Comparison of ENCODE assay signal across 26 cellular contexts in the genomic region with DNA sequence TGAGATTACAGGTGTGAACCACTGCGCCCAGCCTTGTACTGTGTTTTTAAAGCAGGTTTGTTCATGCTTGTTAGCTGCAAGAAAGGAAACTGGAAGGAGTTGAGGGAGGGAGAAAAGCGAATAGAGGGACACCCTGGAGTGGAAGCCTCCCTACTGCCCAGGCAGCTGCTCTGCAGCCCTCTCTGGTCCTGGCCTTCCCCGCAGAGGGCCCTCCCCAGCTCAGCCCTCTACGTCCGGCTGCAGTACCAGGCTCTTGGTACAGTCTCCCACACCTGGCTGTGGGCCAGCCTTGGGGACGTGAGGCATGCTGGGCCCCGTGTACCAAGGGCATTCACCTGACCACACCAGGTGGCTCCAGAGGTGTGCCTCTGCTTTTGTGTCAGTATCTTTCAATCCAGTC.
DNase-seq lines count a peak whose midpoint lies in the region; ATAC-seq and TF ChIP-seq lines count a peak whose summit lies in the region.
"Had no signal": no experiment of that assay in that cellular context is flagged by ENCODE, and none has a peak within 500 bp of the region (broad histone marks: within the 10 kb centered on the region; RNA-seq: fewer than 3 reads in every experiment).

No MANE protein-coding gene starts in this region.

- H3K4me2 ChIP-seq in osteoblast (ENCODE audit: insufficient read depth, low read length): no peak overlapping the region

- H3K4me3 ChIP-seq in CD8-positive, alpha-beta memory T cell (ENCODE audit: low read length): no peak overlapping the region
- no peak overlapping the region for H3K4me3 ChIP-seq in osteoblast (ENCODE audit: insufficient read depth, low read length)
- H3K4me3 ChIP-seq in ascending aorta: no peak overlapping the region
- H3K4me3 ChIP-seq: esophagus muscularis mucosa, right lobe of liver, testis, vagina had no signal

- no peak overlapping the region for H3K27ac ChIP-seq in CD8-positive, alpha-beta memory T cell (ENCODE audit: low read depth, low read length)
- peak overlapping the region; percentile 39 for H3K27ac ChIP-seq in cingulate gyrus (ENCODE audit: low read depth, low read length)
- no peak overlapping the region for H3K27ac ChIP-seq in osteoblast (ENCODE audit: low read depth, low read length)
- no peak overlapping the region for H3K27ac ChIP-seq in ascending aorta
- H3K27ac ChIP-seq: 22Rv1, esophagus muscularis mucosa, foreskin keratinocyte, parathyroid adenoma, right lobe of liver, testis, vagina had no signal

- peaks cover 40 to 74% (median 53%) of the 10 kb centered on the region in 3 donors for H3K4me1 Mint-ChIP-seq in CD8-positive, alpha-beta memory T cell
- H3K4me1 Mint-ChIP-seq: activated B cell treated with CpG ODN at 0.5 μM for 24 hours, endodermal cell, nephron had no signal

- no peak overlapping the region for H2AFZ ChIP-seq in osteoblast (ENCODE audit: low read length)
- H2AFZ ChIP-seq: parathyroid adenoma had no signal

- H3K4me3 Mint-ChIP-seq in CD8-positive, alpha-beta memory T cell: no peak overlapping the region
- H3K4me3 Mint-ChIP-seq: activated B cell treated with CpG ODN at 0.5 μM for 24 hours; activated naive CD8-positive, alpha-beta T cell treated with anti-CD3 and anti-CD28 coated beads for 36 hours; CD14-positive monocyte; endodermal cell; nephron had no signal

- no peak for ATAC-seq in GM21529 (IDR thresholded peaks at IDR 0.05; ENCODE audit: unreplicated experiment)
- ATAC-seq: foreskin keratinocyte had no signal

- H3K79me2 ChIP-seq in osteoblast (ENCODE audit: insufficient read depth, low read length): peaks cover 89% of the 10 kb centered on the region
- H3K79me2 ChIP-seq: parathyroid adenoma had no signal

- H3K9me3 Mint-ChIP-seq in CD8-positive, alpha-beta memory T cell: no peaks in the 10 kb centered on the region
- H3K9me3 Mint-ChIP-seq: activated B cell treated with CpG ODN at 0.5 μM for 24 hours; activated naive CD8-positive, alpha-beta T cell treated with anti-CD3 and anti-CD28 coated beads for 36 hours; endodermal cell; nephron had no signal

- no peaks in the 10 kb centered on the region for H3K9me3 ChIP-seq in CD8-positive, alpha-beta memory T cell (ENCODE audit: low read length)
- no peaks in the 10 kb centered on the region for H3K9me3 ChIP-seq in osteoblast (ENCODE audit: low read depth, low read length)
- no peaks in the 10 kb centered on the region for H3K9me3 ChIP-seq in ascending aorta
- H3K9me3 ChIP-seq: esophagus muscularis mucosa, right lobe of liver, testis, vagina had no signal

- peaks cover 18% of the 10 kb centered on the region for H3K4me1 ChIP-seq in CD8-positive, alpha-beta memory T cell (ENCODE audit: insufficient read depth, low read length)
- no peaks in the 10 kb centered on the region for H3K4me1 ChIP-seq in osteoblast (ENCODE audit: insufficient read depth, low read length)
- H3K4me1 ChIP-seq in ascending aorta: peaks cover 0 to 13% of the 10 kb centered on the region in 2 donors
- H3K4me1 ChIP-seq: foreskin keratinocyte, parathyroid adenoma, right lobe of liver had no signal

- H3K27me3 Mint-ChIP-seq in CD8-positive, alpha-beta memory T cell: no peaks in the 10 kb centered on the region
- H3K27me3 Mint-ChIP-seq: activated B cell treated with CpG ODN at 0.5 μM for 24 hours; activated naive CD8-positive, alpha-beta T cell treated with anti-CD3 and anti-CD28 coated beads for 36 hours had no signal

- H4K20me1 ChIP-seq in osteoblast (ENCODE audit: insufficient read depth, low read length): peaks cover 45% of the 10 kb centered on the region

- H3K27me3 ChIP-seq in CD8-positive, alpha-beta memory T cell (ENCODE audit: insufficient read depth, low read length, poor library complexity, severe bottlenecking): no peaks in the 10 kb centered on the region
- no peaks in the 10 kb centered on the region for H3K27me3 ChIP-seq in osteoblast (ENCODE audit: insufficient read depth, low read length)
- no peaks in the 10 kb centered on the region for H3K27me3 ChIP-seq in ascending aorta
- H3K27me3 ChIP-seq: esophagus muscularis mucosa, foreskin keratinocyte, right lobe of liver, testis, vagina had no signal

- CTCF ChIA-PET in CD8-positive, alpha-beta memory T cell (lab: Charles Lee): interaction anchor here (5.3 to 6.1 kb wide), 2 partner anchors 12 to 25 kb away, joined by 25 to 38 read pairs; no protein-coding TSS in a partner anchor

- H3K27ac Mint-ChIP-seq in CD8-positive, alpha-beta memory T cell: peak overlapping the region in 5 of 8 donors; percentile 24 to 79 (median 66)
- H3K27ac Mint-ChIP-seq: activated B cell treated with CpG ODN at 0.5 μM for 24 hours, endodermal cell, nephron had no signal

- intact Hi-C loops in ascending aorta (cut with DNase I): no loop called here

- TF ChIP-seq CTCF in osteoblast (IDR thresholded peaks at IDR 0.05; ENCODE audit: extremely low read depth, low read depth, low read length): no peak
- TF ChIP-seq CTCF in ascending aorta (IDR thresholded peaks at IDR 0.05): no peak

- peaks cover 0 to 94% (median 14%) of the 10 kb centered on the region in 3 donors for H3K36me3 Mint-ChIP-seq in CD8-positive, alpha-beta memory T cell

- POLR2A ChIA-PET in CD8-positive, alpha-beta memory T cell (lab: Charles Lee): no interaction called here

- H3K36me3 ChIP-seq in CD8-positive, alpha-beta memory T cell (ENCODE audit: insufficient read depth, low read length): peaks cover 77% of the 10 kb centered on the region
- peaks cover 81% of the 10 kb centered on the region for H3K36me3 ChIP-seq in osteoblast (ENCODE audit: insufficient read depth, low read length)
- H3K36me3 ChIP-seq in ascending aorta: peaks cover 51 to 96% of the 10 kb centered on the region in 2 donors

- DNase-seq in NCI-H2029 (lab: John Stamatoyannopoulos, UW): peak; percentile 73
- DNase-seq in NCI-H2029 treated with DMSO at 0.1 percent for 48 hours (lab: John Stamatoyannopoulos, UW): no peak
- no peak for DNase-seq in CD8-positive, alpha-beta memory T cell
- peak; percentile 41 for DNase-seq in osteoblast (ENCODE audit: insufficient read length, low spot score, missing footprints)
- DNase-seq in ascending aorta (ENCODE audit: low spot score in 2 of 2): no peak
- no peak for DNase-seq in midbrain (lab: John Stamatoyannopoulos, UW)
- DNase-seq: activated B cell treated with CpG ODN at 0.5 μM for 24 hours; activated CD4-positive, alpha-beta T cell treated with anti-CD3 and anti-CD28 coated beads, Interleukin-2, amount 50 U/mL, for 4 hours; activated effector memory CD4-positive, alpha-beta T cell treated with Interleukin-2 at 50 U/mL for 16 hours; activated naive CD8-positive, alpha-beta T cell treated with anti-CD3 and anti-CD28 coated beads for 36 hours; endodermal cell; foreskin keratinocyte; hypothalamus; NCI-H524 treated with DMSO at 0.1 percent for 48 hours; right lobe of liver; stimulated activated CD4-positive, alpha-beta T cell treated with anti-CD3 and anti-CD28 coated beads, Interleukin-4, amount 100 ng/mL, for 4 hours; stimulated activated naive CD4-positive, alpha-beta T cell; testis had no signal

Comparison
In these comparisons a context has a peak if more than half of its experiments do, and no peak if none do; other contexts are left out.
1. DNase-seq: peak in NCI-H2029 (single experiment) and osteoblast (single experiment); none in NCI-H2029 treated with DMSO at 0.1 percent for 48 hours (single experiment), CD8-positive, alpha-beta memory T cell (0 of 5), ascending aorta (0 of 2) and midbrain (single experiment).